ENCODE assay signal across 9 cellular contexts in genomic region chr3:143060906-143061305, GRCh38. TPM values are rescaled to one million over a fixed set of nuclear protein-coding genes. Genes with fewer than 3 reads are reported as not detected.
DNase-seq lines count a peak whose midpoint lies in the region; ATAC-seq, FAIRE-seq and TF ChIP-seq lines count a peak whose summit lies in the region.
"Had no signal": no experiment of that assay in that cellular context is flagged by ENCODE, and none has a peak within 500 bp of the region (broad histone marks: within the 10 kb centered on the region; RNA-seq: fewer than 3 reads in every experiment).

No MANE protein-coding gene starts in this region.

- TF ChIP-seq CTCF in HepG2 (CRISPR knock-in tag; IDR thresholded peaks at IDR 0.05), result no peak
- no peak for TF ChIP-seq CTCF in spleen (IDR thresholded peaks at IDR 0.05 in 8 of 11, conservative IDR thresholded peaks at IDR 0.05 in 3 of 11)

- no peaks in the 10 kb centered on the region for H3K79me2 ChIP-seq in HepG2 (ENCODE audit: insufficient read depth, low read length)

- in situ Hi-C loops in HepG2 (cut with HindIII; ENCODE audit: extremely low pct_ligation_motif_present, low pct_unique_long_range_greater_than_20kb), result no loop called here
- in situ Hi-C loops in HAP-1 (cut with MboI; ENCODE audit: low sequenced_read_pairs), result no loop called here

- TF ChIP-seq POLR2A in HepG2 (IDR thresholded peaks at IDR 0.05; ENCODE audit: insufficient read depth in 1 of 2, low read depth in 2 of 2, low read length in 2 of 2), result no peak
- TF ChIP-seq POLR2A in spleen (IDR thresholded peaks at IDR 0.05), result no peak

- 97% methylated on average over 3 of the region's 3 CpGs for WGBS in HepG2 (ENCODE audit: low lambda C conversion rate)
- WGBS in spleen, 5 donors, result 62 to 79% (median 73%) methylated on average over 3 of the region's 3 CpGs

- no peak overlapping the region for H3K4me3 ChIP-seq in HepG2 (replicated peaks in 1 of 3; ENCODE audit: insufficient read depth in 1 of 3, low read depth in 2 of 3, low read length in 3 of 3)
- H3K4me3 ChIP-seq in HAP-1, result no peak overlapping the region
- no peak overlapping the region for H3K4me3 ChIP-seq in spleen

- CTCF ChIA-PET in HepG2 (lab: Yijun Ruan, JAX; ENCODE audit: low intra/inter-chr PET ratio, low total read pairs), result no interaction called here

- TF ChIP-seq EP300 in HepG2 (IDR thresholded peaks at IDR 0.05; ENCODE audit: low read depth in 2 of 2, low read length in 2 of 2) (no peak), HepG2 (CRISPR knock-in tag; IDR thresholded peaks at IDR 0.05; ENCODE audit: borderline replicate concordance) (no peak)

- ATAC-seq in GM18873 (IDR thresholded peaks at IDR 0.05; ENCODE audit: low FRiP score, unreplicated experiment) (peak; percentile 97), GM21786 (IDR thresholded peaks at IDR 0.05; ENCODE audit: unreplicated experiment) (peak; percentile 98), HG03521 (IDR thresholded peaks at IDR 0.05; ENCODE audit: unreplicated experiment) (peak; percentile 96), HepG2 (no peak)

- intact Hi-C loops in HepG2 (cut with micrococcal nuclease; ENCODE audit: unreplicated experiment), result no loop called here
- intact Hi-C loops in spleen (cut with DNase I; ENCODE audit: low total_unique reads), result no loop called here

- no peak overlapping the region for H3K4me2 ChIP-seq in HepG2 (ENCODE audit: low read depth, low read length)

- BruUV-seq in HepG2 (replicated peaks; lab: Mats Ljungman, UMichigan), result no TSS peak

- H3K27me3 ChIP-seq in HepG2 (ENCODE audit: control insufficient read depth in 1 of 2, insufficient read depth in 2 of 2, low read length in 2 of 2) (no peaks in the 10 kb centered on the region), HAP-1 (ENCODE audit: low read depth) (no peaks in the 10 kb centered on the region), spleen (replicated peaks in 1 of 7) (no peaks in the 10 kb centered on the region)

- no peak overlapping the region for H2AFZ ChIP-seq in HepG2 (ENCODE audit: low read length)

- H3K36me3 ChIP-seq in HepG2 (replicated peaks in 1 of 2; ENCODE audit: control insufficient read depth in 1 of 2, insufficient read depth in 2 of 2, low read length in 2 of 2) (peaks cover 0 to 36% of the 10 kb centered on the region in 2 experiments), HAP-1 (replicated peaks) (peaks cover 27% of the 10 kb centered on the region), spleen (peaks cover 0 to 41% (median 13%) of the 10 kb centered on the region in 6 donors)

- POLR2A ChIA-PET in HepG2 (lab: Yijun Ruan, JAX), result no interaction called here

- no peak overlapping the region for H3K9ac ChIP-seq in HepG2 (ENCODE audit: insufficient read depth, low read depth, low read length)

- H4K20me1 ChIP-seq in HepG2 (ENCODE audit: insufficient read depth, low read length), result no peaks in the 10 kb centered on the region

- no peak for TF ChIP-seq RAD21 in HepG2 (CRISPR knock-in tag; IDR thresholded peaks at IDR 0.05)

- H3K9me3 ChIP-seq in HepG2 (ENCODE audit: low read length) (no peaks in the 10 kb centered on the region), HAP-1 (no peaks in the 10 kb centered on the region), spleen (no peaks in the 10 kb centered on the region)

- H3K4me1 ChIP-seq in HepG2 (ENCODE audit: insufficient read depth, low read length) (peaks cover 8% of the 10 kb centered on the region; the same call in 1 of the 2 replicates), HAP-1 (no peaks in the 10 kb centered on the region), spleen (peaks cover 0 to 12% (median 0%) of the 10 kb centered on the region in 6 donors)

- no peak for DNase-seq in HepG2 (ENCODE audit: low spot score)
- no peak for DNase-seq in HAP-1 (ENCODE audit: low spot score in 2 of 2)
- no peak for DNase-seq in spleen
- no peak for DNase-seq in SW 1271 (lab: John Stamatoyannopoulos, UW)
- DNase-seq: activated CD4-positive, alpha-beta T cell treated with anti-CD3 and anti-CD28 coated beads, Interleukin-2, amount 50 U/mL, for 48 hours; NCI-H446 treated with DMSO at 0.1 percent for 48 hours had no signal

- FAIRE-seq in HepG2 (lab: Jason Lieb, UNC), result no peak

- no peak overlapping the region for H3K27ac ChIP-seq in HepG2 (ENCODE audit: extremely low read length, insufficient read depth, low read length)
- peak overlapping the region in 1 of 8 donors; percentile 17 for H3K27ac ChIP-seq in spleen

TF ChIP-seq in HepG2, 621 proteins besides CTCF, POLR2A, EP300 and RAD21:
- TF ChIP-seq CEBPG (CRISPR knock-in tag; IDR thresholded peaks at IDR 0.05) (peak; percentile 76), MNT (IDR thresholded peaks at IDR 0.05) (no peak), CEBPB (IDR thresholded peaks at IDR 0.05; ENCODE audit: borderline replicate concordance, low read depth, low read length) (peak; percentile 94), ZNF720 (CRISPR knock-in tag; IDR thresholded peaks at IDR 0.05) (no peak)

RNA-seq across cellular contexts. Expression of gene CHST2, which starts 58.7 kb away (rescaled TPM):
- not detected in 2 replicates for total RNA-seq in HepG2 (2016; rRNA removed; fragmentation: Illumina TruSeq; extraction: Trizol)
- total RNA-seq in HepG2 (2016; cell fraction: cytosol; rRNA removed; fragmentation: Illumina TruSeq; extraction: Trizol; ENCODE audit: low read depth), result not detected in 2 replicates
- not detected in 2 replicates for total RNA-seq in HepG2 (2016; cell fraction: insoluble cytoplasmic fraction; rRNA removed; fragmentation: Illumina TruSeq; extraction: Trizol)
- total RNA-seq in HepG2 (2016; cell fraction: membrane; rRNA removed; fragmentation: Illumina TruSeq; extraction: Trizol), result not detected in 2 replicates
- not detected in 2 replicates for total RNA-seq in HepG2 (2016; cell fraction: nucleus; rRNA removed; fragmentation: Illumina TruSeq; extraction: Trizol)
- polyA plus RNA-seq in HepG2 (2011; rRNA removed), result not detected in 2 replicates
- polyA plus RNA-seq in HepG2 (2011; cell fraction: cytosol; rRNA removed), result not detected in 2 replicates
- polyA plus RNA-seq in HepG2 (2011; cell fraction: nucleus; rRNA removed), result not detected in 2 replicates
- not detected in 2 replicates for polyA plus RNA-seq in HepG2 (2012)
- not detected in 2 replicates for polyA plus RNA-seq in HepG2 (2016; cell fraction: cytosol; fragmentation: Illumina TruSeq; extraction: Trizol; ENCODE audit: low read depth)
- not detected in 2 replicates for polyA plus RNA-seq in HepG2 (2016; cell fraction: insoluble cytoplasmic fraction; fragmentation: Illumina TruSeq; extraction: Trizol; ENCODE audit: low read depth)
- polyA plus RNA-seq in HepG2 (2016; cell fraction: membrane; fragmentation: Illumina TruSeq; extraction: Trizol; ENCODE audit: low read depth), result not detected in 2 replicates
- polyA plus RNA-seq in HepG2 (2016; cell fraction: nucleus; fragmentation: Illumina TruSeq; extraction: Trizol; ENCODE audit: insufficient read depth, low read depth), result not detected in 2 replicates
- polyA minus RNA-seq in HepG2 (2011; rRNA and poly(A)+ RNA removed; ENCODE audit: low replicate concordance), result 0.05 TPM in 1 of 2 replicates, not detected in the other
- polyA minus RNA-seq in HepG2 (2011; cell fraction: cytosol; rRNA and poly(A)+ RNA removed), result not detected in 2 replicates
- polyA minus RNA-seq in HepG2 (2011; cell fraction: nucleus; rRNA and poly(A)+ RNA removed), result not detected in 2 replicates
- 10 to 100 TPM; 25.9 to 46.6 (median 32.6) TPM for total RNA-seq in spleen
- polyA plus RNA-seq in spleen, result 10 to 100 TPM in 2 of 3 donors, 1 to 10 TPM in 1; 8.5 to 15.4 (median 11.9) TPM

RNA-seq across cellular contexts. Expression of gene U2SURP, which starts 59.5 kb away (rescaled TPM):
- total RNA-seq in HepG2 (2016; rRNA removed; fragmentation: Illumina TruSeq; extraction: Trizol), result 173 and 250 TPM in 2 replicates
- 14.1 and 18.4 TPM in 2 replicates for total RNA-seq in HepG2 (2016; cell fraction: cytosol; rRNA removed; fragmentation: Illumina TruSeq; extraction: Trizol; ENCODE audit: low read depth)
- total RNA-seq in HepG2 (2016; cell fraction: insoluble cytoplasmic fraction; rRNA removed; fragmentation: Illumina TruSeq; extraction: Trizol), result 173 and 234 TPM in 2 replicates
- total RNA-seq in HepG2 (2016; cell fraction: membrane; rRNA removed; fragmentation: Illumina TruSeq; extraction: Trizol), result 38.5 and 45.7 TPM in 2 replicates
- total RNA-seq in HepG2 (2016; cell fraction: nucleus; rRNA removed; fragmentation: Illumina TruSeq; extraction: Trizol), result 249 and 251 TPM in 2 replicates
- 41.3 and 55.9 TPM in 2 replicates for polyA plus RNA-seq in HepG2 (2011; rRNA removed)
- 8.6 and 12.8 TPM in 2 replicates for polyA plus RNA-seq in HepG2 (2011; cell fraction: cytosol; rRNA removed)
- polyA plus RNA-seq in HepG2 (2011; cell fraction: nucleus; rRNA removed), result 39.7 and 59.0 TPM in 2 replicates
- polyA plus RNA-seq in HepG2 (2012), result 63.0 and 109 TPM in 2 replicates
- 3.4 and 3.6 TPM in 2 replicates for polyA plus RNA-seq in HepG2 (2016; cell fraction: cytosol; fragmentation: Illumina TruSeq; extraction: Trizol; ENCODE audit: low read depth)
- polyA plus RNA-seq in HepG2 (2016; cell fraction: insoluble cytoplasmic fraction; fragmentation: Illumina TruSeq; extraction: Trizol; ENCODE audit: low read depth), result 156 and 157 TPM in 2 replicates
- 9.2 and 11.6 TPM in 2 replicates for polyA plus RNA-seq in HepG2 (2016; cell fraction: membrane; fragmentation: Illumina TruSeq; extraction: Trizol; ENCODE audit: low read depth)
- polyA plus RNA-seq in HepG2 (2016; cell fraction: nucleus; fragmentation: Illumina TruSeq; extraction: Trizol; ENCODE audit: insufficient read depth, low read depth), result 227 and 232 TPM in 2 replicates
- polyA minus RNA-seq in HepG2 (2011; rRNA and poly(A)+ RNA removed; ENCODE audit: low replicate concordance), result 58.3 and 119 TPM in 2 replicates
- 33.5 and 35.1 TPM in 2 replicates for polyA minus RNA-seq in HepG2 (2011; cell fraction: cytosol; rRNA and poly(A)+ RNA removed)
- 254 and 272 TPM in 2 replicates for polyA minus RNA-seq in HepG2 (2011; cell fraction: nucleus; rRNA and poly(A)+ RNA removed)
- total RNA-seq in spleen, result 100 to 1,000 TPM in 5 of 7 donors, 10 to 100 TPM in 2; 73.4 to 130 (median 105) TPM
- 10 to 100 TPM; 29.7 to 31.0 (median 31.0) TPM for polyA plus RNA-seq in spleen

Comparison
In these comparisons a context has a peak if more than half of its experiments do, and no peak if none do; other contexts are left out.
1. RNA of gene CHST2, which starts 58.7 kb away (total RNA-seq): 25.9 to 46.6 TPM in spleen; not detected in HepG2; every median in the first group is over 10 times any median in the second.